In genomic region chr16:69131749-69132423, GRCh38 we compare ENCODE assay signal across 7 cellular contexts. TPM values are rescaled to one million over a fixed set of nuclear protein-coding genes. Genes with fewer than 3 reads are reported as not detected.
DNase-seq lines count a peak whose midpoint lies in the region; ATAC-seq and TF ChIP-seq lines count a peak whose summit lies in the region.

No MANE protein-coding gene starts in this region.

- no peak for TF ChIP-seq POLR2A in GM18505 (IDR thresholded peaks at IDR 0.05; ENCODE audit: borderline replicate concordance, extremely low read depth, insufficient read depth, insufficient read length)

- DNase-seq in NCI-H2107 (lab: John Stamatoyannopoulos, UW) (peak; percentile 59), cerebellum (ENCODE audit: low spot score) (peak; percentile 88)
- peak; percentile 58 to 72 (median 67) for DNase-seq in activated CD4-positive, CD25-positive, alpha-beta regulatory T cell (lab: John Stamatoyannopoulos, UW)
- DNase-seq in stimulated activated CD4-positive, alpha-beta T cell treated with anti-CD3 and anti-CD28 coated beads, Interleukin-1b, Interleukin-23, amount 100 ng/mL, for 24 hours (ENCODE audit: low read depth in 4 of 4, low spot score in 1 of 4): peak; percentile 49 to 85 (median 68)

- no peaks in the 10 kb centered on the region for H3K27me3 ChIP-seq in layer of hippocampus (ENCODE audit: control insufficient read depth, insufficient read depth, low read length)

- peak overlapping the region; percentile 89 for H3K27ac ChIP-seq in layer of hippocampus (ENCODE audit: low read depth, low read length)

- ATAC-seq in GM18505 (IDR thresholded peaks at IDR 0.05; ENCODE audit: unreplicated experiment) (peak; percentile 44), HG02885 (IDR thresholded peaks at IDR 0.05; ENCODE audit: poor library complexity, unreplicated experiment) (peak; percentile 51)

RNA-seq across cellular contexts. Expression of gene CHTF8, which starts 0.5 kb away (rescaled TPM):
- total RNA-seq in cerebellum: 37.5 TPM

RNA-seq across cellular contexts. Expression of gene UTP4, which starts 0.6 kb away (rescaled TPM):
- total RNA-seq in cerebellum: 23.9 TPM

RNA-seq across cellular contexts. Expression of gene HAS3, which starts 26.4 kb away (rescaled TPM):
- 14.5 TPM for total RNA-seq in cerebellum

RNA-seq across cellular contexts. Expression of gene SNTB2, which starts 55.1 kb away (rescaled TPM):
- total RNA-seq in cerebellum: 9.3 TPM

Comparison
In these comparisons a context has a peak if more than half of its experiments do, and no peak if none do; other contexts are left out.
1. Peak in every context shown above with its lines: DNase-seq, ATAC-seq and H3K27ac ChIP-seq.